Comparison of ENCODE assay signal across 10 cellular contexts in the genomic region with DNA sequence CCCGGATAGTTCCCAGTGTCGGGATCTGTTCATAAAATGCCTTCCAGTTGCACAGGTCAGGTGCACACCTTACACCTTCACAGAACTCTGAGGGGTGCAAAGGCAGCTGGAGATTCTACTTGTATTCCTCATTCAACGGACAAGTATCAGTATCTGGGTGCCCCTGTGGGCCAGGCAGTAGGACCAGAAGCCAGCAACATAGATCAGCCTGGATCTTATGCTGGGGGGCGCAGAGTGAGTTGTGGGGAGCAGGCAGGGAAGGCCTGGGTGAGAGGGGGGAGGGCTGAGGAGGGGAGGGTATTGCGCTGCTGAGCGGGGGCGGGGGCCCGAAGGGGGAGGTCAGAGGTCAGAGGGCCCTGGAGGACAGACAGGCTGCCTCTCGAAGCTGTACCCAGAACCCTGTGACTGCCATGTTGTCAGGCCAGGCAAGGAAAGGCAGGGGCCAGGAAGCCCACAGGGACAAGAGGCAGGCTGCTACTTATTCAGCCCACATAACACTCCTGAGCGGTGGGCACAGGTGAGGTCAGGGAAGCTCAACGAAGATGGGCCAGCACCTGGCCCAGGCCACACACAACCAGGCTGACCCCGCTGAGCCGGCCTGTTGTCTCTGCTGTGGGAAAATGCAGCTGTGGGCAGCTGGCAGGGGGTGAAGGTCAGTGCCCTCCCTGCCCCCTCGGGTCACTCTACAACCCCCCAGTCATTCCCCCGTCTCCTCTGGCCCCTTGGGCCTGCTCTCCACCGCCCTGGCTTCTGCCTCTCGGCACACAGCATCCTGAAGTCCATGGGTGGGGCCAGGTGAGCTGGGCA. TPM values are rescaled to one million over a fixed set of nuclear protein-coding genes. Genes with fewer than 3 reads are reported as not detected.
DNase-seq lines count a peak whose midpoint lies in the region; ATAC-seq, FAIRE-seq and TF ChIP-seq lines count a peak whose summit lies in the region.
"Had no signal": no experiment of that assay in that cellular context is flagged by ENCODE, and none has a peak within 500 bp of the region (broad histone marks: within the 10 kb centered on the region; RNA-seq: fewer than 3 reads in every experiment).

No MANE protein-coding gene starts in this region.

- POLR2A ChIA-PET in Panc1 (lab: Charles Lee) (no interaction called here), H1 (lab: Charles Lee; ENCODE audit: partially characterized antibody) (interaction anchor here (0.7 to 4.6 kb wide), 6 partner anchors 11 to 141 kb away, joined by 3 to 27 read pairs (median 4); a partner anchor contains a TSS)

- H3K9me3 ChIP-seq in Panc1 (ENCODE audit: control insufficient read depth, insufficient read depth, low read depth, low read length) = no peaks in the 10 kb centered on the region
- no peaks in the 10 kb centered on the region for H3K9me3 ChIP-seq in H1 (ENCODE audit: insufficient read depth in 2 of 2, low read depth in 1 of 2, low read length in 1 of 2)
- H3K9me3 ChIP-seq: ovary had no signal

- no peaks in the 10 kb centered on the region for H3K79me2 ChIP-seq in H1 (ENCODE audit: control insufficient read depth in 1 of 2, insufficient read depth in 2 of 2, low read length in 2 of 2)

- no peak for TF ChIP-seq RAD21 in H1 (IDR thresholded peaks at IDR 0.05 in 1 of 2, conservative IDR thresholded peaks at IDR 0.05 in 1 of 2; ENCODE audit: low read depth in 2 of 2, low read length in 2 of 2)

- H3K27me3 ChIP-seq in Panc1 (ENCODE audit: control insufficient read depth, insufficient read depth, low read length) (no peaks in the 10 kb centered on the region), H1 (replicated peaks in 1 of 4; ENCODE audit: control insufficient read depth in 3 of 4, extremely low read depth in 1 of 4, insufficient read depth in 3 of 4, low read length in 3 of 4) (peaks cover 6 to 52% (median 41%) of the 10 kb centered on the region in 4 experiments)
- H3K27me3 ChIP-seq: ovary had no signal

- H3K27ac ChIP-seq in Panc1 (ENCODE audit: low read length) (peak overlapping the region; percentile 54), H1 (ENCODE audit: low read depth, low read length) (no peak overlapping the region)
- H3K27ac ChIP-seq: ovary had no signal

- no peaks in the 10 kb centered on the region for H3K36me3 ChIP-seq in Panc1 (ENCODE audit: control insufficient read depth, insufficient read depth, low read length)
- H3K36me3 ChIP-seq in H1 (ENCODE audit: control insufficient read depth in 2 of 4, insufficient read depth in 4 of 4, low read length in 3 of 4) = no peaks in the 10 kb centered on the region
- H3K36me3 ChIP-seq: ovary had no signal

- H2BK15ac ChIP-seq in H1 (ENCODE audit: low read length) = no peak overlapping the region

- peak overlapping the region; percentile 49 for H3K4ac ChIP-seq in H1 (replicated peaks; ENCODE audit: insufficient read length, low read depth, low read length)

- H3K4me1 ChIP-seq in Panc1 (ENCODE audit: control insufficient read depth, insufficient read depth, low read length) (peaks cover 21% of the 10 kb centered on the region), H1 (replicated peaks in 1 of 4; ENCODE audit: control insufficient read depth in 3 of 4, insufficient read depth in 4 of 4, low read length in 3 of 4) (peaks cover 0 to 38% (median 20%) of the 10 kb centered on the region in 4 experiments; a peak in 6 of 7 replicates)

- H2AK5ac ChIP-seq in H1 (ENCODE audit: low read depth, low read length) = no peak overlapping the region

- no peak overlapping the region for H3K9ac ChIP-seq in H1 (replicated peaks in 1 of 4; ENCODE audit: extremely low read depth in 1 of 4, low read depth in 3 of 4, low read length in 3 of 4)

- H2BK20ac ChIP-seq in H1 (ENCODE audit: low read length) = no peak overlapping the region

- H3K23ac ChIP-seq in H1 (ENCODE audit: insufficient read length) = no peak overlapping the region

- TF ChIP-seq CTCF in Panc1 (IDR thresholded peaks at IDR 0.05) (no peak), H1 (IDR thresholded peaks at IDR 0.05; ENCODE audit: control extremely low read depth in 1 of 3, insufficient read depth in 1 of 3, low read depth in 1 of 3, low read length in 3 of 3) (no peak)

- H3K4me2 ChIP-seq in H1 (ENCODE audit: insufficient read depth in 1 of 2, low read depth in 2 of 2, low read length in 2 of 2) = peak overlapping the region in 1 of 2 experiments; percentile 78; a peak in 1 of 4 replicates

- H3K27ac Mint-ChIP-seq in activated CD4-positive, alpha-beta T cell treated with anti-CD3 and anti-CD28 coated beads, Interleukin-2, amount 10 ng/mL, durations not matched to agents 24 days and 14 days = peak overlapping the region; percentile 42
- peak overlapping the region; percentile 37 for H3K27ac Mint-ChIP-seq in stimulated activated effector memory CD8-positive, alpha-beta T cell treated with anti-CD3 and anti-CD28 coated beads, Interleukin-12 subunit alpha, Interleukin-12 subunit beta, amount 100 ng/mL, for 72 hours

- peaks cover 26% of the 10 kb centered on the region for H3K27me3 Mint-ChIP-seq in activated CD4-positive, alpha-beta T cell treated with anti-CD3 and anti-CD28 coated beads, Interleukin-2, amount 10 ng/mL, durations not matched to agents 24 days and 14 days

- H4K20me1 ChIP-seq in H1 (replicated peaks in 1 of 2; ENCODE audit: control insufficient read depth in 1 of 2, insufficient read depth in 2 of 2, low read length in 2 of 2) = no peaks in the 10 kb centered on the region

- peak overlapping the region; percentile 63 to 78 for H3K4me3 ChIP-seq in Panc1 (ENCODE audit: low read depth in 2 of 2, low read length in 2 of 2)
- 0 out of 8 replicates have a peak overlapping the region, but pooled peaks of 2 of the 4 experiments have one; percentile 75 to 79 for H3K4me3 ChIP-seq in H1 (ENCODE audit: extremely low read depth in 1 of 4, insufficient read depth in 2 of 4, low read depth in 3 of 4, low read length in 4 of 4)

- BruUV-seq in Panc1 (replicated peaks; lab: Mats Ljungman, UMichigan) = no TSS peak

- H3K18ac ChIP-seq in H1 (ENCODE audit: extremely low read depth, low read length) = no peak overlapping the region

- peaks cover 6% of the 10 kb centered on the region for H3K36me3 Mint-ChIP-seq in activated CD4-positive, alpha-beta T cell treated with anti-CD3 and anti-CD28 coated beads, Interleukin-2, amount 10 ng/mL, durations not matched to agents 24 days and 14 days (ENCODE audit: low read depth)
- H3K36me3 Mint-ChIP-seq in stimulated activated effector memory CD8-positive, alpha-beta T cell treated with anti-CD3 and anti-CD28 coated beads, Interleukin-12 subunit alpha, Interleukin-12 subunit beta, amount 100 ng/mL, for 72 hours = peaks cover 6% of the 10 kb centered on the region

- intact Hi-C loops in activated CD4-positive, alpha-beta T cell treated with anti-CD3 and anti-CD28 coated beads, Interleukin-2, amount 10 ng/mL, durations not matched to agents 24 days and 14 days (cut with micrococcal nuclease) = no loop called here
- intact Hi-C loops in Panc1 (cut with micrococcal nuclease; ENCODE audit: unreplicated experiment) = no loop called here

- peaks cover 22% of the 10 kb centered on the region; the same call in 1 of the 2 replicates for H3K23me2 ChIP-seq in H1 (ENCODE audit: low read depth, low read length)

- no peak for TF ChIP-seq POLR2A in H1 (IDR thresholded peaks at IDR 0.05; ENCODE audit: control extremely low read depth in 1 of 2, low read depth in 2 of 2, low read length in 2 of 2)

- no peak overlapping the region for H4K5ac ChIP-seq in H1 (ENCODE audit: insufficient read length, low read depth, low read length)

- H3K14ac ChIP-seq in H1 (ENCODE audit: insufficient read length) = no peak overlapping the region

- WGBS in H1 (ENCODE audit: extremely low coverage in 1 of 2, insufficient coverage in 1 of 2, insufficient read length in 1 of 2, insufficient replicate concordance in 2 of 2, low coverage in 1 of 2, low lambda C conversion rate in 2 of 2, missing lambda C conversion rate in 1 of 2), 2 experiments = 95% methylated on average over 9 of the region's 17 CpGs; no CpG with 5 or more reads in 1 of the 2 experiments

- H2BK5ac ChIP-seq in H1 (ENCODE audit: low read depth, low read length) = no peak overlapping the region

- no peak overlapping the region for H4K91ac ChIP-seq in H1 (replicated peaks; ENCODE audit: insufficient read length, low read length)

- no peak for FAIRE-seq in H1 (lab: Jason Lieb, UNC)
- FAIRE-seq in frontal cortex (lab: Jason Lieb, UNC) = no peak

- TF ChIP-seq EP300 in H1 (IDR thresholded peaks at IDR 0.05; ENCODE audit: borderline replicate concordance in 1 of 2, low read depth in 2 of 2, low read length in 2 of 2) = no peak

- peak; percentile 68 for DNase-seq in activated CD4-positive, alpha-beta T cell treated with anti-CD3 and anti-CD28 coated beads, Interleukin-2, amount 10 ng/mL, durations not matched to agents 24 days and 14 days
- no peak for DNase-seq in activated CD4-positive, alpha-beta T cell treated with anti-CD3 and anti-CD28 coated beads for 1 hour
- DNase-seq in Panc1 (ENCODE audit: low read depth, low spot score) (no peak), H1 (ENCODE audit: low read depth in 1 of 2, low spot score in 2 of 2) (no peak), GOT3 (lab: John Stamatoyannopoulos, UW) (no peak), frontal cortex (ENCODE audit: low spot score in 2 of 2) (no peak)
- DNase-seq in stimulated activated effector memory CD8-positive, alpha-beta T cell treated with anti-CD3 and anti-CD28 coated beads, Interleukin-12 subunit alpha, Interleukin-12 subunit beta, amount 100 ng/mL, for 72 hours (ENCODE audit: low spot score in 2 of 2) = no peak
- DNase-seq: NCI-H69 had no signal

- in situ Hi-C loops in Panc1 (cut with HindIII; ENCODE audit: low pct_unique_long_range_greater_than_20kb, low sequenced_read_pairs) = no loop called here

- no peak overlapping the region for H2BK120ac ChIP-seq in H1 (replicated peaks; ENCODE audit: low read depth, low read length)

- peak overlapping the region; percentile 71 for H3K4me3 Mint-ChIP-seq in activated CD4-positive, alpha-beta T cell treated with anti-CD3 and anti-CD28 coated beads, Interleukin-2, amount 10 ng/mL, durations not matched to agents 24 days and 14 days
- peak overlapping the region; percentile 78 for H3K4me3 Mint-ChIP-seq in stimulated activated effector memory CD8-positive, alpha-beta T cell treated with anti-CD3 and anti-CD28 coated beads, Interleukin-12 subunit alpha, Interleukin-12 subunit beta, amount 100 ng/mL, for 72 hours

- H2BK12ac ChIP-seq in H1 (ENCODE audit: low read depth, low read length) = no peak overlapping the region

- no peaks in the 10 kb centered on the region for H3K79me1 ChIP-seq in H1 (ENCODE audit: low read depth, low read length)

- H4K8ac ChIP-seq in H1 (ENCODE audit: extremely low read depth, insufficient read depth, low read length) = no peak overlapping the region; the same call in 1 of the 2 replicates

- peaks cover 29% of the 10 kb centered on the region for H3K4me1 Mint-ChIP-seq in activated CD4-positive, alpha-beta T cell treated with anti-CD3 and anti-CD28 coated beads, Interleukin-2, amount 10 ng/mL, durations not matched to agents 24 days and 14 days
- H3K4me1 Mint-ChIP-seq in stimulated activated effector memory CD8-positive, alpha-beta T cell treated with anti-CD3 and anti-CD28 coated beads, Interleukin-12 subunit alpha, Interleukin-12 subunit beta, amount 100 ng/mL, for 72 hours = peaks cover 56% of the 10 kb centered on the region

- CTCF ChIA-PET in Panc1 (lab: Charles Lee) = interaction anchor here (0.6 kb wide), 1 partner anchor 38 kb away, joined by 3 read pairs; no protein-coding TSS in a partner anchor
- CTCF ChIA-PET in H1 (lab: Charles Lee; ENCODE audit: partially characterized antibody) = interaction anchor here (1.0 to 13.0 kb wide), 13 partner anchors 9 to 101 kb away, joined by 3 to 144 read pairs (median 6); a partner anchor contains a TSS

- ATAC-seq in Panc1 (peak; percentile 1; the same call in 1 of the 2 replicates), HG03135 (IDR thresholded peaks at IDR 0.05; ENCODE audit: unreplicated experiment) (no peak)
- no peak for ATAC-seq in stimulated activated effector memory CD8-positive, alpha-beta T cell treated with anti-CD3 and anti-CD28 coated beads, Interleukin-12 subunit alpha, Interleukin-12 subunit beta, amount 100 ng/mL, for 72 hours

- H2AFZ ChIP-seq in H1 (ENCODE audit: low read length) = no peak overlapping the region

- no peak overlapping the region for H3K56ac ChIP-seq in H1 (replicated peaks; ENCODE audit: insufficient read length, low read depth, low read length)

- no peaks in the 10 kb centered on the region for H3K9me3 Mint-ChIP-seq in activated CD4-positive, alpha-beta T cell treated with anti-CD3 and anti-CD28 coated beads, Interleukin-2, amount 10 ng/mL, durations not matched to agents 24 days and 14 days
- H3K9me3 Mint-ChIP-seq in stimulated activated effector memory CD8-positive, alpha-beta T cell treated with anti-CD3 and anti-CD28 coated beads, Interleukin-12 subunit alpha, Interleukin-12 subunit beta, amount 100 ng/mL, for 72 hours = no peaks in the 10 kb centered on the region

RNA-seq across cellular contexts. Expression of a gene that starts 1.1 kb away (rescaled TPM):
- total RNA-seq in activated CD4-positive, alpha-beta T cell treated with anti-CD3 and anti-CD28 coated beads, Interleukin-2, amount 10 ng/mL, durations not matched to agents 24 days and 14 days = 0.23 and 0.28 TPM in 2 replicates
- 3.9 TPM for total RNA-seq in Panc1 (2021; ENCODE audit: unreplicated experiment)
- 9.5 TPM for polyA plus RNA-seq in Panc1 (2012; ENCODE audit: insufficient read length)
- total RNA-seq in H1 (2021; fragmentation: NEBNext Ultra II Directional; extraction: Animal tissue kit (Norgen Biotek cat#: 25700)) = 0.52 and 0.63 TPM in 2 replicates
- polyA plus RNA-seq in H1 (2011; rRNA removed) = 0.98 and 2.0 TPM in 2 replicates
- polyA plus RNA-seq in H1 (2011; cell fraction: cytosol; rRNA removed) = 1.3 TPM
- polyA plus RNA-seq in H1 (2011; cell fraction: nucleus; rRNA removed) = 2.1 TPM
- polyA plus RNA-seq in H1 (2012, experiment 1 of 2) = 0.52 to 1.4 TPM (median 1.1 TPM) in 4 replicates
- polyA plus RNA-seq in H1 (2012, experiment 2 of 2) = 0.81 TPM
- polyA plus RNA-seq in H1 (2013, experiment 1 of 2) = 0.39 TPM
- 0.46 TPM for polyA plus RNA-seq in H1 (2013, experiment 2 of 2)
- 1.2 and 1.4 TPM in 2 replicates for polyA minus RNA-seq in H1 (2011; rRNA and poly(A)+ RNA removed)
- 1.4 TPM for polyA minus RNA-seq in H1 (2011; cell fraction: cytosol; rRNA and poly(A)+ RNA removed)
- polyA minus RNA-seq in H1 (2011; cell fraction: nucleus; rRNA and poly(A)+ RNA removed) = 0.50 TPM
- 13.5 TPM for total RNA-seq in frontal cortex

RNA-seq across cellular contexts. Expression of a gene that starts 1.7 kb away (rescaled TPM):
- total RNA-seq in activated CD4-positive, alpha-beta T cell treated with anti-CD3 and anti-CD28 coated beads, Interleukin-2, amount 10 ng/mL, durations not matched to agents 24 days and 14 days = 50.0 TPM in 2 replicates
- total RNA-seq in Panc1 (2021; ENCODE audit: unreplicated experiment) (32.0 TPM), frontal cortex (7.7 TPM)
- polyA plus RNA-seq in Panc1 (2012; ENCODE audit: insufficient read length) = 41.4 TPM
- total RNA-seq in H1 (2021; fragmentation: NEBNext Ultra II Directional; extraction: Animal tissue kit (Norgen Biotek cat#: 25700)) = 12.7 and 13.1 TPM in 2 replicates
- 16.8 and 21.9 TPM in 2 replicates for polyA plus RNA-seq in H1 (2011; rRNA removed)
- polyA plus RNA-seq in H1 (2011; cell fraction: cytosol; rRNA removed) = 14.6 TPM
- 18.9 TPM for polyA plus RNA-seq in H1 (2011; cell fraction: nucleus; rRNA removed)
- 9.5 to 12.1 TPM (median 10.6 TPM) in 4 replicates for polyA plus RNA-seq in H1 (2012, experiment 1 of 2)
- 8.8 TPM for polyA plus RNA-seq in H1 (2012, experiment 2 of 2)
- polyA plus RNA-seq in H1 (2013, experiment 1 of 2) = 9.0 TPM
- 8.9 TPM for polyA plus RNA-seq in H1 (2013, experiment 2 of 2)
- polyA minus RNA-seq in H1 (2011; rRNA and poly(A)+ RNA removed) = 4.3 and 4.8 TPM in 2 replicates
- polyA minus RNA-seq in H1 (2011; cell fraction: cytosol; rRNA and poly(A)+ RNA removed) = 8.7 TPM
- 6.3 TPM for polyA minus RNA-seq in H1 (2011; cell fraction: nucleus; rRNA and poly(A)+ RNA removed)

RNA-seq across cellular contexts. Expression of a gene that starts 3.2 kb away (rescaled TPM):
- 0.23 TPM in 1 of 2 replicates, not detected in the other for total RNA-seq in activated CD4-positive, alpha-beta T cell treated with anti-CD3 and anti-CD28 coated beads, Interleukin-2, amount 10 ng/mL, durations not matched to agents 24 days and 14 days
- total RNA-seq in Panc1 (2021; ENCODE audit: unreplicated experiment) (0.67 TPM), frontal cortex (2.9 TPM)
- 0.94 TPM for polyA plus RNA-seq in Panc1 (2012; ENCODE audit: insufficient read length)
- 0.41 and 0.52 TPM in 2 replicates for total RNA-seq in H1 (2021; fragmentation: NEBNext Ultra II Directional; extraction: Animal tissue kit (Norgen Biotek cat#: 25700))
- 0.53 and 0.91 TPM in 2 replicates for polyA plus RNA-seq in H1 (2011; rRNA removed)
- 0.65 TPM for polyA plus RNA-seq in H1 (2011; cell fraction: cytosol; rRNA removed)
- polyA plus RNA-seq in H1 (2011; cell fraction: nucleus; rRNA removed) = 0.34 TPM
- 0.24 TPM in 1 of 4 replicates, not detected in the others for polyA plus RNA-seq in H1 (2012, experiment 1 of 2)
- polyA plus RNA-seq in H1 (2012, experiment 2 of 2) = not detected
- polyA plus RNA-seq in H1 (2013, experiment 1 of 2) = 0.20 TPM
- polyA plus RNA-seq in H1 (2013, experiment 2 of 2) = 0.28 TPM
- polyA minus RNA-seq in H1 (2011; rRNA and poly(A)+ RNA removed) = not detected in 2 replicates
- polyA minus RNA-seq in H1 (2011; cell fraction: cytosol; rRNA and poly(A)+ RNA removed) = not detected
- not detected for polyA minus RNA-seq in H1 (2011; cell fraction: nucleus; rRNA and poly(A)+ RNA removed)
- polyA plus RNA-seq: ovary had no signal

RNA-seq across cellular contexts. Expression of a gene that starts 18.0 kb away (rescaled TPM):
- total RNA-seq in activated CD4-positive, alpha-beta T cell treated with anti-CD3 and anti-CD28 coated beads, Interleukin-2, amount 10 ng/mL, durations not matched to agents 24 days and 14 days = 35.4 and 36.8 TPM in 2 replicates
- total RNA-seq in Panc1 (2021; ENCODE audit: unreplicated experiment) (38.5 TPM), frontal cortex (36.7 TPM)
- polyA plus RNA-seq in Panc1 (2012; ENCODE audit: insufficient read length) = 79.2 TPM
- total RNA-seq in H1 (2021; fragmentation: NEBNext Ultra II Directional; extraction: Animal tissue kit (Norgen Biotek cat#: 25700)) = 41.4 and 46.3 TPM in 2 replicates
- 42.3 and 66.0 TPM in 2 replicates for polyA plus RNA-seq in H1 (2011; rRNA removed)
- polyA plus RNA-seq in H1 (2011; cell fraction: cytosol; rRNA removed) = 52.5 TPM
- 118 TPM for polyA plus RNA-seq in H1 (2011; cell fraction: nucleus; rRNA removed)
- polyA plus RNA-seq in H1 (2012, experiment 1 of 2) = 34.2 to 60.1 TPM (median 48.8 TPM) in 4 replicates
- 35.4 TPM for polyA plus RNA-seq in H1 (2012, experiment 2 of 2)
- polyA plus RNA-seq in H1 (2013, experiment 1 of 2) = 55.3 TPM
- polyA plus RNA-seq in H1 (2013, experiment 2 of 2) = 51.7 TPM
- 9.5 and 12.8 TPM in 2 replicates for polyA minus RNA-seq in H1 (2011; rRNA and poly(A)+ RNA removed)
- polyA minus RNA-seq in H1 (2011; cell fraction: cytosol; rRNA and poly(A)+ RNA removed) = 14.2 TPM
- polyA minus RNA-seq in H1 (2011; cell fraction: nucleus; rRNA and poly(A)+ RNA removed) = 35.6 TPM

RNA-seq across cellular contexts. Expression of a gene that starts 26.3 kb away (rescaled TPM):
- total RNA-seq in activated CD4-positive, alpha-beta T cell treated with anti-CD3 and anti-CD28 coated beads, Interleukin-2, amount 10 ng/mL, durations not matched to agents 24 days and 14 days = not detected in 2 replicates
- not detected for total RNA-seq in Panc1 (2021; ENCODE audit: unreplicated experiment)
- polyA plus RNA-seq in Panc1 (2012; ENCODE audit: insufficient read length) = not detected
- total RNA-seq in H1 (2021; fragmentation: NEBNext Ultra II Directional; extraction: Animal tissue kit (Norgen Biotek cat#: 25700)) = not detected in 2 replicates
- polyA plus RNA-seq in H1 (2011; rRNA removed) = not detected in 2 replicates
- polyA plus RNA-seq in H1 (2011; cell fraction: cytosol; rRNA removed) = not detected
- not detected for polyA plus RNA-seq in H1 (2011; cell fraction: nucleus; rRNA removed)
- polyA plus RNA-seq in H1 (2012, experiment 1 of 2) = 0.11 TPM in 1 of 4 replicates, not detected in the others
- polyA plus RNA-seq in H1 (2012, experiment 2 of 2) = not detected
- polyA plus RNA-seq in H1 (2013, experiment 1 of 2) = not detected
- polyA plus RNA-seq in H1 (2013, experiment 2 of 2) = not detected
- polyA minus RNA-seq in H1 (2011; rRNA and poly(A)+ RNA removed) = not detected in 2 replicates
- polyA minus RNA-seq in H1 (2011; cell fraction: cytosol; rRNA and poly(A)+ RNA removed) = not detected
- not detected for polyA minus RNA-seq in H1 (2011; cell fraction: nucleus; rRNA and poly(A)+ RNA removed)
- total RNA-seq in frontal cortex = 0.41 TPM
- total RNA-seq: ovary had no signal
- polyA plus RNA-seq: ovary had no signal
